1 cellular context compared by ENCODE assay signal in genomic region chr2:165361511-165361910, GRCh38.
TF ChIP-seq lines count a peak whose summit lies in the region.

No MANE protein-coding gene starts in this region.

TF ChIP-seq in WTC11, 78 proteins besides CTCF, POLR2A, EP300 and RAD21 (continued from another document):
- no peak for TF ChIP-seq PRDM15 (CRISPR knock-in tag; IDR thresholded peaks at IDR 0.05)
- no peak for TF ChIP-seq ATF1 (CRISPR knock-in tag; IDR thresholded peaks at IDR 0.05)
- TF ChIP-seq MLX (CRISPR knock-in tag; IDR thresholded peaks at IDR 0.05): no peak
- TF ChIP-seq SMAD3 (CRISPR knock-in tag; IDR thresholded peaks at IDR 0.05; ENCODE audit: borderline replicate concordance): no peak
- TF ChIP-seq OVOL2 (CRISPR knock-in tag; IDR thresholded peaks at IDR 0.05; ENCODE audit: borderline replicate concordance): no peak
- TF ChIP-seq ZNF317 (CRISPR knock-in tag; IDR thresholded peaks at IDR 0.05; ENCODE audit: borderline replicate concordance, low read depth): no peak
- no peak for TF ChIP-seq MXD4 (CRISPR knock-in tag; IDR thresholded peaks at IDR 0.05; ENCODE audit: borderline replicate concordance)
- TF ChIP-seq ZNF281 (CRISPR knock-in tag; IDR thresholded peaks at IDR 0.05): no peak
- TF ChIP-seq SMAD4 (CRISPR knock-in tag; IDR thresholded peaks at IDR 0.05): no peak
- TF ChIP-seq RORB (CRISPR knock-in tag; IDR thresholded peaks at IDR 0.05): no peak
- no peak for TF ChIP-seq GTF2I (CRISPR knock-in tag; conservative IDR thresholded peaks at IDR 0.05)
- TF ChIP-seq E2F1 (CRISPR knock-in tag; IDR thresholded peaks at IDR 0.05): no peak
- TF ChIP-seq ZNF423 (CRISPR knock-in tag; IDR thresholded peaks at IDR 0.05): no peak
- TF ChIP-seq AFF4 (CRISPR knock-in tag; IDR thresholded peaks at IDR 0.05; ENCODE audit: borderline replicate concordance): no peak
TF ChIP-seq in WTC11: peak in this region for 0.
